In the genomic region with DNA sequence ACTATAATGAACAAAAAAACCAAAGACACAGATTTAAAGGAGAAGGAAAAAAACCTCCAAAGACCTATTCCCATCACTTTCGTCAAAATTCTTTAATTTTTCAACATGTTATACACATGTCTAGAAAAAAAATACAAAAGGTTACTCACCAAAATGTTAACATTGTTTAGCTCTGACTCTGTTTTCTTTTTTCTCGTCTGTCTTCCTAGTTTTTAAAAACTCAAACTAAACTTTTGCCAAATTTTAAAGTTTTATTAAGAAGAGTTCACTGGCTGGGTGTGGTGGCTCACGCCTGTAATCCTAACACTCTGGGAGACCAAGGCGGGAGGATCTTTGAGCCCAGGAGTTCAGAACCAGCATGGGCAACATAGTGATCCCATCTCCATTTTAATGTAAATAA, we compare ENCODE assay signal across 22 cellular contexts.
"Had no signal": no experiment of that assay in that cellular context is flagged by ENCODE, and none has a peak within 500 bp of the region (broad histone marks: within the 10 kb centered on the region; RNA-seq: fewer than 3 reads in every experiment).

No MANE protein-coding gene starts in this region.

- ATAC-seq: HepG2, K562 had no signal

- H3K27me3 ChIP-seq: SJSA1 had no signal

- DNase-seq: Kasumi-1, MM.1S, NCI-H1092 treated with DMSO at 0.1 percent for 48 hours, NCI-H1436, NCI-H187, NCI-H2029, NCI-H2081 treated with DMSO at 0.1 percent for 48 hours, NCI-H2171, NCI-H226, NCI-H446, NCI-H510A, NCI-H524 treated with DMSO at 0.1 percent for 48 hours, NCI-H69, NCI-H774, Right ventricle myocardium superior, RPMI8226, SIG-M5 had no signal

- H3K9me3 ChIP-seq: SJSA1 had no signal

- H3K9ac ChIP-seq: KMS-11 had no signal

- H3K4me2 ChIP-seq: KMS-11 had no signal

- H3K27ac ChIP-seq: KMS-11, SJSA1, SK-N-MC had no signal

- H3K4me1 ChIP-seq: SJSA1 had no signal

- H3K4me3 ChIP-seq: K562, SJSA1, SK-N-MC had no signal
